Comparison of ENCODE assay signal across 8 cellular contexts in genomic region chr11:47186076-47186936, GRCh38. TPM values are rescaled to one million over a fixed set of nuclear protein-coding genes. Genes with fewer than 3 reads are reported as not detected.
DNase-seq lines count a peak whose midpoint lies in the region; ATAC-seq and TF ChIP-seq lines count a peak whose summit lies in the region.

TSS of gene PACSIN3 (minus strand) at chr11:47186434. CDS start at chr11:47182727, 3,707 bp downstream.

- H3K9me3 ChIP-seq in iPS-15b (ENCODE audit: control insufficient read depth, insufficient read depth, low read length) = no peaks in the 10 kb centered on the region
- no peaks in the 10 kb centered on the region for H3K9me3 ChIP-seq in gastrocnemius medialis

- CTCF ChIA-PET in GM10248 (lab: Yijun Ruan, JAX) = interaction anchor here (1.0 to 3.0 kb wide), 9 partner anchors 8 to 226 kb away, joined by 3 to 19 read pairs (median 4); partner anchors contain the start of gene DDB2

- H3K27me3 ChIP-seq in brain microvascular endothelial cell (replicated peaks) = no peaks in the 10 kb centered on the region
- peaks cover 8% of the 10 kb centered on the region for H3K27me3 ChIP-seq in iPS-15b (ENCODE audit: control insufficient read depth, insufficient read depth, low read length)
- H3K27me3 ChIP-seq in gastrocnemius medialis = no peaks in the 10 kb centered on the region

- DNase-seq in GM10248 (ENCODE audit: extremely low spot score) (peak; percentile 75), brain microvascular endothelial cell (peak; percentile 15), gastrocnemius medialis (peak in 1 of 2 donors; percentile 65), NCI-H2029 (lab: John Stamatoyannopoulos, UW) (no peak), DMS153 treated with DMSO at 0.1 percent for 48 hours (lab: John Stamatoyannopoulos, UW; ENCODE audit: unreplicated experiment) (no peak)

- in situ Hi-C loops in brain microvascular endothelial cell (cut with HindIII; ENCODE audit: low pct_ligation_motif_present, low sequenced_read_pairs) (no loop called here), gastrocnemius medialis (cut with MboI; ENCODE audit: low sequenced_read_pairs in 4 of 4) (loop anchor here in 1 of 4 donors (10.0 kb wide), 1 partner anchor 168 kb away; the partner anchor contains the start of gene MYBPC3)

- H3K27ac ChIP-seq in brain microvascular endothelial cell (peak within 1 kb of the TSS; percentile 32), gastrocnemius medialis (peak within 1 kb of the TSS; percentile 97 to 99 (median 98))

- POLR2A ChIA-PET in GM10248 (lab: Yijun Ruan, JAX) = no interaction called here

- H3K9ac ChIP-seq in iPS-15b (ENCODE audit: low read depth, low read length) = peak within 1 kb of the TSS; percentile 81

- intact Hi-C loops in gastrocnemius medialis (cut with DNase I; ENCODE audit: low total_unique reads) = loop anchor here (2.0 to 10.0 kb wide), 5 partner anchors 62 to 822 kb away; partner anchors contain the start of genes ACP2, CELF1, FNBP4 and RAPSN

- H3K4me3 ChIP-seq in brain microvascular endothelial cell (ENCODE audit: low read depth, low read length) (peak within 1 kb of the TSS; percentile 68), iPS-15b (ENCODE audit: low read depth, low read length) (peak within 1 kb of the TSS; percentile 74), gastrocnemius medialis (peak within 1 kb of the TSS; percentile 68 to 91 (median 84))

- peak; percentile 64 for ATAC-seq in HG02798 (IDR thresholded peaks at IDR 0.05; ENCODE audit: poor library complexity, unreplicated experiment)
- peak; percentile 66 for ATAC-seq in SK-N-SH treated with all-trans-retinoic acid at 6 μM for 48 hours
- ATAC-seq in gastrocnemius medialis = peak; percentile 28 to 43

- peak in 1 of 2 donors; percentile 59 for TF ChIP-seq POLR2A in gastrocnemius medialis (IDR thresholded peaks at IDR 0.05)

- TF ChIP-seq CTCF in GM10248 (IDR thresholded peaks at IDR 0.05; ENCODE audit: control extremely low read depth, extremely low read depth, low read depth, missing control alignments) = no peak
- no peak for TF ChIP-seq CTCF in brain microvascular endothelial cell (IDR thresholded peaks at IDR 0.05; ENCODE audit: low read depth, low read length, missing control alignments)
- TF ChIP-seq CTCF in gastrocnemius medialis (IDR thresholded peaks at IDR 0.05 in 4 of 5, conservative IDR thresholded peaks at IDR 0.05 in 1 of 5) = peak in 3 of 5 experiments; percentile 13 to 34 (median 28)

- H3K36me3 ChIP-seq in brain microvascular endothelial cell (replicated peaks) (no peaks in the 10 kb centered on the region), iPS-15b (ENCODE audit: control insufficient read depth, insufficient read depth, low read length) (peaks cover 5% of the 10 kb centered on the region), gastrocnemius medialis (no peaks in the 10 kb centered on the region)

- peaks cover 5% of the 10 kb centered on the region for H3K4me1 ChIP-seq in iPS-15b (ENCODE audit: control insufficient read depth, insufficient read depth, low read length)
- H3K4me1 ChIP-seq in gastrocnemius medialis = peaks cover 45 to 62% of the 10 kb centered on the region in 2 donors

TF ChIP-seq in SK-N-SH treated with all-trans-retinoic acid at 6 μM for 48 hours, 23 proteins besides CTCF, POLR2A, EP300 and RAD21:
- TF ChIP-seq ZNF8 (CRISPR knock-in tag; IDR thresholded peaks at IDR 0.05) (no peak), ZNF70 (CRISPR knock-in tag; IDR thresholded peaks at IDR 0.05) (no peak), SNAI2 (CRISPR knock-in tag; IDR thresholded peaks at IDR 0.05) (no peak)
TF ChIP-seq in SK-N-SH treated with all-trans-retinoic acid at 6 μM for 48 hours: peak in this region for 0.

RNA-seq across cellular contexts. Expression of gene PACSIN3, which starts in this region (rescaled TPM):
- total RNA-seq in gastrocnemius medialis = 100 to 1,000 TPM; 129 to 369 (median 205) TPM

Comparison
In these comparisons a context has a peak if more than half of its experiments do, and no peak if none do; other contexts are left out.
1. DNase-seq: peak in GM10248 (single experiment) and brain microvascular endothelial cell (single experiment); none in NCI-H2029 (single experiment) and DMS153 treated with DMSO at 0.1 percent for 48 hours (single experiment).
2. CTCF ChIP-seq: peak in gastrocnemius medialis (3 of 5); none in GM10248 (single experiment) and brain microvascular endothelial cell (single experiment).
3. Peak in every context shown above with its lines, with median percentiles within 50 percentile points of each other: ATAC-seq and H3K4me3 ChIP-seq.